ENCODE assay signal across 7 cellular contexts in genomic region chr3:183895296-183895695, GRCh38. TPM values are rescaled to one million over a fixed set of nuclear protein-coding genes. Genes with fewer than 3 reads are reported as not detected.
DNase-seq lines count a peak whose midpoint lies in the region; ATAC-seq and TF ChIP-seq lines count a peak whose summit lies in the region.

No MANE protein-coding gene starts in this region.

- no peaks in the 10 kb centered on the region for H3K79me2 ChIP-seq in DND-41 (ENCODE audit: insufficient read depth, low read length)

- H3K36me3 ChIP-seq in DND-41 (ENCODE audit: insufficient read depth, low read length) (no peaks in the 10 kb centered on the region), gastrocnemius medialis (no peaks in the 10 kb centered on the region)

- H4K20me1 ChIP-seq in DND-41 (ENCODE audit: insufficient read depth, low read length) = no peaks in the 10 kb centered on the region

- in situ Hi-C loops in gastrocnemius medialis (cut with MboI; ENCODE audit: low sequenced_read_pairs in 4 of 4) = loop anchor here (10.0 to 25.0 kb wide), 7 partner anchors 120 to 892 kb away; partner anchors contain the start of genes EIF2B5 (in 3 of the 4), ABCC5 (in 1 of the 4), ALG3 (in 1 of the 4) and CAMK2N2 (in 1 of the 4)

- no peaks in the 10 kb centered on the region for H3K9me3 Mint-ChIP-seq in activated naive CD8-positive, alpha-beta T cell treated with anti-CD3 and anti-CD28 coated beads, Interleukin-2, amount 50 U/mL, for 24 hours

- H3K9ac ChIP-seq in DND-41 (ENCODE audit: low read depth, low read length) = no peak overlapping the region

- H3K4me3 ChIP-seq in DND-41 (ENCODE audit: low read depth in 1 of 2, low read length in 2 of 2) (no peak overlapping the region), gastrocnemius medialis (no peak overlapping the region)

- peak; percentile 81 for ATAC-seq in DND-41 (ENCODE audit: insufficient read depth, low read depth)
- peak; percentile 82 for ATAC-seq in HG03066 (IDR thresholded peaks at IDR 0.05; ENCODE audit: low read depth, unreplicated experiment)
- peak; percentile 40 for ATAC-seq in activated naive CD8-positive, alpha-beta T cell treated with anti-CD3 and anti-CD28 coated beads, Interleukin-2, amount 50 U/mL, for 24 hours
- peak; percentile 66 for ATAC-seq in left ventricle myocardium superior
- peak; percentile 81 to 83 for ATAC-seq in gastrocnemius medialis

- H3K4me1 ChIP-seq in DND-41 (ENCODE audit: insufficient read depth, low read length) (peaks cover 5% of the 10 kb centered on the region), gastrocnemius medialis (peaks cover 0 to 4% of the 10 kb centered on the region in 2 donors)

- no peak for TF ChIP-seq POLR2A in gastrocnemius medialis (IDR thresholded peaks at IDR 0.05)

- no peak overlapping the region for H3K27ac Mint-ChIP-seq in activated naive CD8-positive, alpha-beta T cell treated with anti-CD3 and anti-CD28 coated beads, Interleukin-2, amount 50 U/mL, for 24 hours

- no peak overlapping the region for H3K4me3 Mint-ChIP-seq in activated naive CD8-positive, alpha-beta T cell treated with anti-CD3 and anti-CD28 coated beads, Interleukin-2, amount 50 U/mL, for 24 hours

- H3K27ac ChIP-seq in DND-41 (ENCODE audit: low read length) (no peak overlapping the region), gastrocnemius medialis (no peak overlapping the region)

- peak overlapping the region; percentile 34 for H3K4me2 ChIP-seq in DND-41 (ENCODE audit: insufficient read depth, low read length)

- intact Hi-C loops in left ventricle myocardium superior (cut with micrococcal nuclease) = no loop called here
- intact Hi-C loops in gastrocnemius medialis (cut with DNase I; ENCODE audit: low total_unique reads) = loop anchor here (1.0 to 2.0 kb wide), 2 partner anchors 122 to 354 kb away; partner anchors contain the start of genes ABCC5, ALG3 and EEF1AKMT4

- H3K9me3 ChIP-seq in DND-41 (ENCODE audit: insufficient read depth, low read length, severe bottlenecking) = no peaks in the 10 kb centered on the region
- H3K9me3 ChIP-seq in gastrocnemius medialis = no peaks in the 10 kb centered on the region

- H2AFZ ChIP-seq in DND-41 (ENCODE audit: low read depth, low read length) = no peak overlapping the region; the same call in 1 of the 2 replicates

- DNase-seq in DND-41 (peak; percentile 54), NCI-H82 (lab: John Stamatoyannopoulos, UW) (peak; percentile 78), left ventricle myocardium superior (no peak), gastrocnemius medialis (no peak), mesenteric fat pad (ENCODE audit: low spot score) (no peak)
- no peak for DNase-seq in activated naive CD8-positive, alpha-beta T cell treated with anti-CD3 and anti-CD28 coated beads, Interleukin-2, amount 50 U/mL, for 24 hours

- peaks cover 5% of the 10 kb centered on the region for H3K27me3 ChIP-seq in DND-41 (ENCODE audit: insufficient read depth, low read length, poor library complexity)
- H3K27me3 ChIP-seq in gastrocnemius medialis = no peaks in the 10 kb centered on the region

- H3K36me3 Mint-ChIP-seq in activated naive CD8-positive, alpha-beta T cell treated with anti-CD3 and anti-CD28 coated beads, Interleukin-2, amount 50 U/mL, for 24 hours (ENCODE audit: low read depth) = peaks cover under 1% of the 10 kb centered on the region

- TF ChIP-seq CTCF in DND-41 (IDR thresholded peaks at IDR 0.05; ENCODE audit: borderline replicate concordance, extremely low read depth, low read length, poor library complexity, severe bottlenecking) (peak; percentile 87), gastrocnemius medialis (IDR thresholded peaks at IDR 0.05 in 4 of 5, conservative IDR thresholded peaks at IDR 0.05 in 1 of 5) (peak; percentile 69 to 79 (median 76))

- peaks cover 9% of the 10 kb centered on the region for H3K27me3 Mint-ChIP-seq in activated naive CD8-positive, alpha-beta T cell treated with anti-CD3 and anti-CD28 coated beads, Interleukin-2, amount 50 U/mL, for 24 hours

- H3K4me1 Mint-ChIP-seq in activated naive CD8-positive, alpha-beta T cell treated with anti-CD3 and anti-CD28 coated beads, Interleukin-2, amount 50 U/mL, for 24 hours = peaks cover 4% of the 10 kb centered on the region

RNA-seq across cellular contexts. Expression of gene PARL, which starts 10.6 kb away (rescaled TPM):
- total RNA-seq in left ventricle myocardium superior (58.0 TPM), gastrocnemius medialis (10 to 100 TPM; 30.5 to 49.5 (median 41.3) TPM), mesenteric fat pad (62.5 TPM)

Comparison
In these comparisons a context has a peak if more than half of its experiments do, and no peak if none do; other contexts are left out.
1. DNase-seq: peak in DND-41 (single experiment) and NCI-H82 (single experiment); none in activated naive CD8-positive, alpha-beta T cell treated with anti-CD3 and anti-CD28 coated beads, Interleukin-2, amount 50 U/mL, for 24 hours (single experiment), left ventricle myocardium superior (single experiment), gastrocnemius medialis (0 of 2) and mesenteric fat pad (single experiment).
2. Peak in every context shown above with its lines, with median percentiles within 50 percentile points of each other: ATAC-seq.